Comparison of ENCODE assay signal across 1 cellular context in the genomic region with DNA sequence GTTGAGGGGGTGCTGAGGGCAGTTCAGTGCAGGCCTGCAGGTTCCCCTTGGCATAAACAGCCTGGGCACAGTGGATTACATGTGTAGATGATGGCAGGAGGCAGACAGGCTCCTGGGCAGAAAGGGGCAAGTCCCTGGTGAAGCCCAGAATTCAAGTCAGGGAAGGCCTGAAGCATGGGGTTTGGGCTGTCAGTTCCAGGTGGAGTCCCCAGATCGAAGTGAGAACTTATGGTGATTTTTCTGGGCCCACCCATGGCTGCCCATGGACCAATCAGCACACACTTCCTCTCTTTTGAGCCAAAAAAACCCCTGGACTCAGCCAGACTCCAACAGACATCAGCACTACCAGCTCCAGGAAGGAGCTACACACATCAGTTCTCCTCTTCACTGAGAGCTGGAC.
TF ChIP-seq lines count a peak whose summit lies in the region.

No MANE protein-coding gene starts in this region.

TF ChIP-seq in GM12878, 131 proteins besides CTCF, POLR2A, EP300 and RAD21:
- TF ChIP-seq CREB1 (IDR thresholded peaks at IDR 0.05; ENCODE audit: low read depth) (no peak), SUPT20H (IDR thresholded peaks at IDR 0.05; ENCODE audit: borderline replicate concordance, control insufficient read depth, low read depth, low read length) (no peak)
TF ChIP-seq in GM12878: peak in this region for 0.
